Comparison of ENCODE assay signal across 22 cellular contexts in the genomic region with DNA sequence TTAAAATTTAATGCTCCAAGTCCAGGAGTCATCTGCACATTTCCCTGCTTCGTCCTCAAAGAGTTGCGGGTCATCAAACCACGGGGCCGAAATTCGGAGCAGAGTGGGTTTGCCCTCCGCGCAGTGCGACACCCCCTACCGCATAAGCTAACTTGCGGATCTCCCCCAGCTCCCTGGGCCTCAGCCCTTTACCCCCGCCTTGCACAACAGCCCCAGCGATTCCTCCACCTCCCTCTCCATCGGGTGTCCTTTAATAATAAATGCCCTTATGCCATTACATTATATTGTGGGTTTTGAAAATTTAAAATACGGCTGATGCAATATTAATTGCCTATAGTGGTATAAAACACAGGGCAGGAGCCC. TPM values are rescaled to one million over a fixed set of nuclear protein-coding genes. Genes with fewer than 3 reads are reported as not detected.
A peak's percentile ranks its signal among the peaks of the same experiment; 100 is the strongest.
DNase-seq lines count a peak whose midpoint lies in the region; ATAC-seq and TF ChIP-seq lines count a peak whose summit lies in the region.
"Had no signal": no experiment of that assay in that cellular context is flagged by ENCODE, and none has a peak within 500 bp of the region (broad histone marks: within the 10 kb centered on the region; RNA-seq: fewer than 3 reads in every experiment).

No MANE protein-coding gene starts in this region.

- H3K4me3 Mint-ChIP-seq in WTC11 (peak overlapping the region; percentile 52), glutamatergic neuron (ENCODE audit: unreplicated experiment) (peak overlapping the region; percentile 52)
- H3K4me3 Mint-ChIP-seq: CD4-positive, alpha-beta T cell; CD8-positive, alpha-beta memory T cell had no signal

- POLR2A ChIA-PET in WTC11 (lab: Charles Lee), result no interaction called here

- ATAC-seq in WTC11 (no peak), GM19328 (IDR thresholded peaks at IDR 0.05; ENCODE audit: unreplicated experiment) (no peak), GM18519 (IDR thresholded peaks at IDR 0.05; ENCODE audit: low FRiP score, unreplicated experiment) (no peak)
- ATAC-seq: A549, GM12878, HCT116 had no signal

- H3K27ac Mint-ChIP-seq in WTC11 (no peak overlapping the region), glutamatergic neuron (ENCODE audit: unreplicated experiment) (no peak overlapping the region)
- H3K27ac Mint-ChIP-seq: CD4-positive, alpha-beta T cell; CD8-positive, alpha-beta memory T cell had no signal

- H3K36me3 ChIP-seq in H7 (replicated peaks; ENCODE audit: control insufficient read depth, insufficient read depth, low read length), result no peaks in the 10 kb centered on the region
- H3K36me3 ChIP-seq: BE2C; BLaER1 treated with 17β-estradiol and CSF1 and Interleukin-3, amounts not matched to agents 10 nM and 100 nM had no signal

- H3K27me3 ChIP-seq in H7 (ENCODE audit: control insufficient read depth, insufficient read depth, low read length), result peaks cover 99% of the 10 kb centered on the region

- CTCF ChIA-PET in WTC11 (lab: Charles Lee), result interaction anchor here (0.5 kb wide), 1 partner anchor 117 kb away, joined by 3 read pairs; no protein-coding TSS in a partner anchor

- TF ChIP-seq CTCF in WTC11 (IDR thresholded peaks at IDR 0.05) (no peak), glutamatergic neuron (IDR thresholded peaks at IDR 0.05; ENCODE audit: partially characterized antibody, unreplicated experiment) (no peak)

- H3K4me3 ChIP-seq in H7 (ENCODE audit: insufficient read depth, low read depth, low read length), result no peak overlapping the region
- H3K4me3 ChIP-seq: A549; BLaER1 treated with 17β-estradiol and CSF1 and Interleukin-3, amounts not matched to agents 10 nM and 100 nM; GM12878; GM23248 had no signal

- DNase-seq in H7, result peak; percentile 48
- DNase-seq in WTC11 (ENCODE audit: low spot score), result no peak
- DNase-seq in glutamatergic neuron, result no peak
- no peak for DNase-seq in foreskin melanocyte
- DNase-seq in NCI-H2227 (lab: John Stamatoyannopoulos, UW; ENCODE audit: unreplicated experiment), result no peak
- DNase-seq: 8988T; ACHN; AML-193; BE2C; CD4-positive, alpha-beta T cell; CD8-positive, alpha-beta memory T cell; DMS 273 treated with DMSO at 0.1 percent for 48 hours; DMS79; EL; GDM1; GM23248 had no signal

- H3K4me1 Mint-ChIP-seq in WTC11, result peaks cover 58% of the 10 kb centered on the region
- H3K4me1 Mint-ChIP-seq in glutamatergic neuron (ENCODE audit: low read depth, unreplicated experiment), result peaks cover 19% of the 10 kb centered on the region

- H3K9me3 Mint-ChIP-seq in WTC11 (no peaks in the 10 kb centered on the region), glutamatergic neuron (ENCODE audit: unreplicated experiment) (peaks cover 24% of the 10 kb centered on the region)
- H3K9me3 Mint-ChIP-seq: CD4-positive, alpha-beta T cell had no signal

- peaks cover 100% of the 10 kb centered on the region for H3K27me3 Mint-ChIP-seq in WTC11 (ENCODE audit: low read depth)
- H3K27me3 Mint-ChIP-seq in glutamatergic neuron (ENCODE audit: unreplicated experiment), result peaks cover 59% of the 10 kb centered on the region

- H3K36me3 Mint-ChIP-seq in WTC11 (no peaks in the 10 kb centered on the region; the same call in 1 of the 2 replicates), glutamatergic neuron (ENCODE audit: unreplicated experiment) (no peaks in the 10 kb centered on the region)
- H3K36me3 Mint-ChIP-seq: CD8-positive, alpha-beta memory T cell had no signal

TF ChIP-seq in WTC11, 78 proteins besides CTCF, POLR2A, EP300 and RAD21:
- no peak for TF ChIP-seq ZNF425 (CRISPR knock-in tag; conservative IDR thresholded peaks at IDR 0.05)
- TF ChIP-seq, protein P1, sequence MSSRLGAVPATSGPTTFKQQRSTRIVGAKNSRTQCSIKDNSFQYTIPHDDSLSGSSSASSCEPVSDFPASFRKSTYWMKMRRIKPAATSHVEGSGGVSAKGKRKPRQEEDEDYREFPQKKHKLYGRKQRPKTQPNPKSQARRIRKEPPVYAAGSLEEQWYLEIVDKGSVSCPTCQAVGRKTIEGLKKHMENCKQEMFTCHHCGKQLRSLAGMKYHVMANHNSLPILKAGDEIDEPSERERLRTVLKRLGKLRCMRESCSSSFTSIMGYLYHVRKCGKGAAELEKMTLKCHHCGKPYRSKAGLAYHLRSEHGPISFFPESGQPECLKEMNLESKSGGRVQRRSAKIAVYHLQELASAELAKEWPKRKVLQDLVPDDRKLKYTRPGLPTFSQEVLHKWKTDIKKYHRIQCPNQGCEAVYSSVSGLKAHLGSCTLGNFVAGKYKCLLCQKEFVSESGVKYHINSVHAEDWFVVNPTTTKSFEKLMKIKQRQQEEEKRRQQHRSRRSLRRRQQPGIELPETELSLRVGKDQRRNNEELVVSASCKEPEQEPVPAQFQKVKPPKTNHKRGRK (CRISPR knock-in tag; IDR thresholded peaks at IDR 0.05; ENCODE audit: borderline replicate concordance), result no peak

RNA-seq across cellular contexts. Expression of gene POU4F3, which starts 3.9 kb away (rescaled TPM):
- total RNA-seq in H7 (2014; rRNA removed; shearing (Covaris generic)), result 0.28 TPM in 1 of 2 replicates, not detected in the other
- total RNA-seq in WTC11 (2021) (not detected in 3 replicates), glutamatergic neuron (ENCODE audit: unreplicated experiment) (9.5 TPM)
- total RNA-seq: GM23248 had no signal
